ENCODE assay signal across 8 cellular contexts in the genomic region with DNA sequence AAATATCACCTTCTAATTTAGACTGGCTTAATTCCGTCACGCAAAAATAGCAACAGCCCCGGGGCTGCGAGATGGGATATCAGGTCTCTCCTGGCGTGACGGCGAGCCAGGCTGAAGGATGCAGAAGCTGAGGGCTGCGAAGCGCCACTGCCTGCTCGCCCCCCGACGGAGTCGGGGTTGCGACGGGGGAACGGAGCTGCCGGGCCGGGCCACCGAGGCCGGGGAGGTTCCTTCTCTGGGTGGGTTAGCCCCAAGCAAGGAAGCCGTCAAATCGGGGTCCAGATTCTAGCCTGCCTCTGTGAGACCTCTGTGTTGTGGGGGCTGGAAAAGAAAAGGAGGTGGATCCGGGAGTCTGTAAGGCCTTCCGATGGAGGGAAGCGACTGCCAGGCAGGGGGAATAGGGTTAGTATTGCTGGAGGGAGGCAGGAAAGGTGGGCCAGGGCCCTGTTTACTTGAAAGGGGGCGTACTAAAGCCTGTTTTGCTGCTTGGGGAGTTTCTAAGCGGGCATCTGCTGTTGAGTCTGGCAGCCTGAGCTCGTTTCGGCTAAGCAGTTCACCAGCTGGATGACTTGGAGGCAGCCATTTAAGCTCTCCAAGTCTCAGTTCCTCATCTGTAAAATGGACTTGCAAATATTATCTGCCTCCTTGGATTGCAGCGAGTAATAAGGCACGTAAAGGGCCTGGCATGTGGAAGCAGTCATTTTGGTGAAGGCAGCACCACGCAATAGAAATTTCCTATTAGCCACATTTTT. TPM values are rescaled to one million over a fixed set of nuclear protein-coding genes. Genes with fewer than 3 reads are reported as not detected.
A peak's percentile ranks its signal among the peaks of the same experiment; 100 is the strongest.
DNase-seq lines count a peak whose midpoint lies in the region; ATAC-seq, FAIRE-seq and TF ChIP-seq lines count a peak whose summit lies in the region.

No MANE protein-coding gene starts in this region.

- 0 out of 2 replicates have a peak overlapping the region, but pooled peaks have one; percentile 38 for H2AFZ ChIP-seq in OCI-LY1 (ENCODE audit: low read length)
- H2AFZ ChIP-seq in HepG2 (ENCODE audit: low read length), result peak overlapping the region; percentile 59

- POLR2A ChIA-PET in HepG2 (lab: Yijun Ruan, JAX), result interaction anchor here (2.3 kb wide), 1 partner anchor 44 kb away, joined by 15 read pairs; a partner anchor contains a TSS

- in situ Hi-C loops in HepG2 (cut with HindIII; ENCODE audit: extremely low pct_ligation_motif_present, low pct_unique_long_range_greater_than_20kb), result no loop called here

- peaks cover 12% of the 10 kb centered on the region for H3K36me3 Mint-ChIP-seq in Calu3 (ENCODE audit: insufficient read depth, unreplicated experiment)
- H3K36me3 Mint-ChIP-seq in central memory CD8-positive, alpha-beta T cell (ENCODE audit: insufficient read depth), result peaks cover 8% of the 10 kb centered on the region

- intact Hi-C loops in Calu3 (cut with micrococcal nuclease; ENCODE audit: unreplicated experiment), result loop anchor here (5.0 kb wide), 1 partner anchor 185 kb away; no protein-coding TSS in a partner anchor
- intact Hi-C loops in HepG2 (cut with micrococcal nuclease; ENCODE audit: unreplicated experiment), result loop anchor here (1.0 kb wide), 2 partner anchors 43 to 187 kb away; no protein-coding TSS in a partner anchor

- no peaks in the 10 kb centered on the region for H3K27me3 ChIP-seq in OCI-LY1 (ENCODE audit: insufficient read depth, low read length)
- peaks cover 2 to 25% of the 10 kb centered on the region in 2 experiments; a peak in 4 of 5 replicates for H3K27me3 ChIP-seq in HepG2 (ENCODE audit: control insufficient read depth in 1 of 2, insufficient read depth in 2 of 2, low read length in 2 of 2)

- peak overlapping the region; percentile 88 for H3K27ac ChIP-seq in OCI-LY1 (ENCODE audit: low read depth, low read length, poor library complexity, severe bottlenecking)
- no peak overlapping the region for H3K27ac ChIP-seq in HepG2 (ENCODE audit: extremely low read length, insufficient read depth, low read length)

- H3K4me2 ChIP-seq in OCI-LY1 (ENCODE audit: low read length) (peak overlapping the region; percentile 77), HepG2 (ENCODE audit: low read depth, low read length) (peak overlapping the region; percentile 93)

- CTCF ChIA-PET in Calu3 (lab: Charles Lee), result no interaction called here
- CTCF ChIA-PET in HepG2 (lab: Yijun Ruan, JAX; ENCODE audit: low intra/inter-chr PET ratio, low total read pairs), result interaction anchor here (1.5 kb wide), 1 partner anchor 188 kb away, joined by 17 read pairs; no protein-coding TSS in a partner anchor

- TF ChIP-seq POLR2A in HepG2 (IDR thresholded peaks at IDR 0.05; ENCODE audit: insufficient read depth in 1 of 2, low read depth in 2 of 2, low read length in 2 of 2), result no peak

- no peaks in the 10 kb centered on the region for H3K36me3 ChIP-seq in OCI-LY1 (ENCODE audit: insufficient read depth, low read length)
- no peaks in the 10 kb centered on the region for H3K36me3 ChIP-seq in HepG2 (replicated peaks in 1 of 2; ENCODE audit: control insufficient read depth in 1 of 2, insufficient read depth in 2 of 2, low read length in 2 of 2)

- no peak for TF ChIP-seq CTCF in Calu3 (IDR thresholded peaks at IDR 0.05; ENCODE audit: unreplicated experiment)
- no peak for TF ChIP-seq CTCF in OCI-LY1 (IDR thresholded peaks at IDR 0.05; ENCODE audit: low read length)
- TF ChIP-seq CTCF in HepG2 (CRISPR knock-in tag; IDR thresholded peaks at IDR 0.05), result no peak

- TF ChIP-seq RAD21 in HepG2 (CRISPR knock-in tag; IDR thresholded peaks at IDR 0.05), result no peak

- peak; percentile 37 for ATAC-seq in GM18909 (IDR thresholded peaks at IDR 0.05; ENCODE audit: poor library complexity, unreplicated experiment)
- ATAC-seq in HG03095 (IDR thresholded peaks at IDR 0.05; ENCODE audit: unreplicated experiment), result peak; percentile 30
- ATAC-seq in central memory CD8-positive, alpha-beta T cell (replicated peaks; ENCODE audit: extremely low read depth, poor library complexity, severe bottlenecking), result no peak
- peak; percentile 8; the same call in 2 of the 3 replicates for ATAC-seq in HepG2

- DNase-seq in Calu3 (peak; percentile 13), HepG2 (ENCODE audit: low spot score) (no peak), superior temporal gyrus (ENCODE audit: extremely low spot score) (peak; percentile 53), globus pallidus (ENCODE audit: low spot score) (no peak)
- DNase-seq in central memory CD8-positive, alpha-beta T cell (ENCODE audit: low spot score in 2 of 2), result no peak

- no peaks in the 10 kb centered on the region for H3K4me1 Mint-ChIP-seq in Calu3 (ENCODE audit: low read depth, unreplicated experiment)
- H3K4me1 Mint-ChIP-seq in central memory CD8-positive, alpha-beta T cell, result peaks cover 18% of the 10 kb centered on the region

- H3K4me1 ChIP-seq in OCI-LY1 (ENCODE audit: insufficient read depth, low read length, severe bottlenecking) (peaks cover 19% of the 10 kb centered on the region), HepG2 (ENCODE audit: insufficient read depth, low read length) (peaks cover 14% of the 10 kb centered on the region; the same call in 1 of the 2 replicates)

- H4K20me1 ChIP-seq in OCI-LY1 (ENCODE audit: insufficient read depth, low read length) (no peaks in the 10 kb centered on the region), HepG2 (ENCODE audit: insufficient read depth, low read length) (no peaks in the 10 kb centered on the region)

- no peaks in the 10 kb centered on the region for H3K9me3 Mint-ChIP-seq in Calu3 (ENCODE audit: low read depth, unreplicated experiment)
- no peaks in the 10 kb centered on the region for H3K9me3 Mint-ChIP-seq in central memory CD8-positive, alpha-beta T cell

- H3K9me3 ChIP-seq in OCI-LY1 (ENCODE audit: low read length), result no peaks in the 10 kb centered on the region
- H3K9me3 ChIP-seq in HepG2 (ENCODE audit: low read length), result no peaks in the 10 kb centered on the region

- no peak overlapping the region for H3K27ac Mint-ChIP-seq in Calu3 (ENCODE audit: unreplicated experiment)
- peak overlapping the region; percentile 91 for H3K27ac Mint-ChIP-seq in central memory CD8-positive, alpha-beta T cell (ENCODE audit: low read depth)

- FAIRE-seq in HepG2 (lab: Jason Lieb, UNC), result no peak

- no peaks in the 10 kb centered on the region for H3K79me2 ChIP-seq in OCI-LY1 (ENCODE audit: insufficient read depth, low read length)
- H3K79me2 ChIP-seq in HepG2 (ENCODE audit: insufficient read depth, low read length), result no peaks in the 10 kb centered on the region

- H3K4me3 Mint-ChIP-seq in Calu3 (ENCODE audit: low read depth, unreplicated experiment), result peak overlapping the region; percentile 69
- peak overlapping the region; percentile 79 for H3K4me3 Mint-ChIP-seq in central memory CD8-positive, alpha-beta T cell

- BruUV-seq in Calu3 (replicated peaks; lab: Mats Ljungman, UMichigan) (no TSS peak), HepG2 (replicated peaks; lab: Mats Ljungman, UMichigan) (TSS peak; percentile 67)

- TF ChIP-seq EP300 in HepG2 (IDR thresholded peaks at IDR 0.05; ENCODE audit: low read depth in 2 of 2, low read length in 2 of 2), result no peak
- TF ChIP-seq EP300 in HepG2 (CRISPR knock-in tag; IDR thresholded peaks at IDR 0.05; ENCODE audit: borderline replicate concordance), result no peak

- H3K4me3 ChIP-seq in OCI-LY1 (ENCODE audit: low read depth, low read length, poor library complexity, severe bottlenecking) (peak overlapping the region; percentile 65), HepG2 (replicated peaks in 1 of 3; ENCODE audit: insufficient read depth in 1 of 3, low read depth in 2 of 3, low read length in 3 of 3) (peak overlapping the region; percentile 65 to 80 (median 78))

- 7% methylated on average over 25 of the region's 32 CpGs for WGBS in HepG2 (ENCODE audit: low lambda C conversion rate)

- no peaks in the 10 kb centered on the region for H3F3A ChIP-seq in OCI-LY1 (ENCODE audit: insufficient read depth, low read length)

- peak overlapping the region; percentile 74 for H3K9ac ChIP-seq in OCI-LY1 (ENCODE audit: low read length)
- peak overlapping the region; percentile 73 for H3K9ac ChIP-seq in HepG2 (ENCODE audit: insufficient read depth, low read depth, low read length)

- H3K9me2 ChIP-seq in OCI-LY1 (ENCODE audit: low read depth, low read length), result no peaks in the 10 kb centered on the region

- no peaks in the 10 kb centered on the region for H3K27me3 Mint-ChIP-seq in Calu3 (ENCODE audit: unreplicated experiment)
- no peaks in the 10 kb centered on the region for H3K27me3 Mint-ChIP-seq in central memory CD8-positive, alpha-beta T cell

RNA-seq across cellular contexts. Expression of a gene that starts 43.8 kb away (rescaled TPM):
- total RNA-seq in Calu3 (2022) (not detected in 2 replicates), HepG2 (2016; rRNA removed; fragmentation: Illumina TruSeq; extraction: Trizol) (not detected in 2 replicates)
- total RNA-seq in HepG2 (2016; cell fraction: cytosol; rRNA removed; fragmentation: Illumina TruSeq; extraction: Trizol; ENCODE audit: low read depth), result not detected in 2 replicates
- total RNA-seq in HepG2 (2016; cell fraction: insoluble cytoplasmic fraction; rRNA removed; fragmentation: Illumina TruSeq; extraction: Trizol), result not detected in 2 replicates
- total RNA-seq in HepG2 (2016; cell fraction: membrane; rRNA removed; fragmentation: Illumina TruSeq; extraction: Trizol), result not detected in 2 replicates
- not detected in 2 replicates for total RNA-seq in HepG2 (2016; cell fraction: nucleus; rRNA removed; fragmentation: Illumina TruSeq; extraction: Trizol)
- polyA plus RNA-seq in HepG2 (2011; rRNA removed), result not detected in 2 replicates
- not detected in 2 replicates for polyA plus RNA-seq in HepG2 (2011; cell fraction: cytosol; rRNA removed)
- not detected in 2 replicates for polyA plus RNA-seq in HepG2 (2011; cell fraction: nucleus; rRNA removed)
- polyA plus RNA-seq in HepG2 (2012), result not detected in 2 replicates
- polyA plus RNA-seq in HepG2 (2016; cell fraction: cytosol; fragmentation: Illumina TruSeq; extraction: Trizol; ENCODE audit: low read depth), result not detected in 2 replicates
- polyA plus RNA-seq in HepG2 (2016; cell fraction: insoluble cytoplasmic fraction; fragmentation: Illumina TruSeq; extraction: Trizol; ENCODE audit: low read depth), result not detected in 2 replicates
- not detected in 2 replicates for polyA plus RNA-seq in HepG2 (2016; cell fraction: membrane; fragmentation: Illumina TruSeq; extraction: Trizol; ENCODE audit: low read depth)
- not detected in 2 replicates for polyA plus RNA-seq in HepG2 (2016; cell fraction: nucleus; fragmentation: Illumina TruSeq; extraction: Trizol; ENCODE audit: insufficient read depth, low read depth)
- 5.5 TPM in 1 of 2 replicates, not detected in the other for polyA minus RNA-seq in HepG2 (2011; rRNA and poly(A)+ RNA removed; ENCODE audit: low replicate concordance)
- polyA minus RNA-seq in HepG2 (2011; cell fraction: cytosol; rRNA and poly(A)+ RNA removed), result not detected in 2 replicates
- not detected in 2 replicates for polyA minus RNA-seq in HepG2 (2011; cell fraction: nucleus; rRNA and poly(A)+ RNA removed)

RNA-seq across cellular contexts. Expression of a gene that starts 44.3 kb away (rescaled TPM):
- total RNA-seq in Calu3 (2022) (15.7 and 21.4 TPM in 2 replicates), HepG2 (2016; rRNA removed; fragmentation: Illumina TruSeq; extraction: Trizol) (42.3 and 44.2 TPM in 2 replicates)
- 35.3 and 37.2 TPM in 2 replicates for total RNA-seq in HepG2 (2016; cell fraction: cytosol; rRNA removed; fragmentation: Illumina TruSeq; extraction: Trizol; ENCODE audit: low read depth)
- total RNA-seq in HepG2 (2016; cell fraction: insoluble cytoplasmic fraction; rRNA removed; fragmentation: Illumina TruSeq; extraction: Trizol), result 42.9 and 46.8 TPM in 2 replicates
- 43.0 and 44.0 TPM in 2 replicates for total RNA-seq in HepG2 (2016; cell fraction: membrane; rRNA removed; fragmentation: Illumina TruSeq; extraction: Trizol)
- 41.8 TPM in 2 replicates for total RNA-seq in HepG2 (2016; cell fraction: nucleus; rRNA removed; fragmentation: Illumina TruSeq; extraction: Trizol)
- 16.6 and 17.8 TPM in 2 replicates for polyA plus RNA-seq in HepG2 (2011; rRNA removed)
- polyA plus RNA-seq in HepG2 (2011; cell fraction: cytosol; rRNA removed), result 8.6 and 14.5 TPM in 2 replicates
- 8.2 and 8.9 TPM in 2 replicates for polyA plus RNA-seq in HepG2 (2011; cell fraction: nucleus; rRNA removed)
- 17.2 and 19.3 TPM in 2 replicates for polyA plus RNA-seq in HepG2 (2012)
- 3.5 and 3.9 TPM in 2 replicates for polyA plus RNA-seq in HepG2 (2016; cell fraction: cytosol; fragmentation: Illumina TruSeq; extraction: Trizol; ENCODE audit: low read depth)
- 20.6 and 27.9 TPM in 2 replicates for polyA plus RNA-seq in HepG2 (2016; cell fraction: insoluble cytoplasmic fraction; fragmentation: Illumina TruSeq; extraction: Trizol; ENCODE audit: low read depth)
- polyA plus RNA-seq in HepG2 (2016; cell fraction: membrane; fragmentation: Illumina TruSeq; extraction: Trizol; ENCODE audit: low read depth), result 10.9 and 13.0 TPM in 2 replicates
- polyA plus RNA-seq in HepG2 (2016; cell fraction: nucleus; fragmentation: Illumina TruSeq; extraction: Trizol; ENCODE audit: insufficient read depth, low read depth), result 26.2 and 30.7 TPM in 2 replicates
- polyA minus RNA-seq in HepG2 (2011; rRNA and poly(A)+ RNA removed; ENCODE audit: low replicate concordance), result 23.2 and 28.6 TPM in 2 replicates
- polyA minus RNA-seq in HepG2 (2011; cell fraction: cytosol; rRNA and poly(A)+ RNA removed), result 17.6 and 25.8 TPM in 2 replicates
- 38.2 and 38.5 TPM in 2 replicates for polyA minus RNA-seq in HepG2 (2011; cell fraction: nucleus; rRNA and poly(A)+ RNA removed)

RNA-seq across cellular contexts. Expression of a gene that starts 57.8 kb away (rescaled TPM):
- total RNA-seq in Calu3 (2022) (not detected in 2 replicates), HepG2 (2016; rRNA removed; fragmentation: Illumina TruSeq; extraction: Trizol) (not detected in 2 replicates)
- total RNA-seq in HepG2 (2016; cell fraction: cytosol; rRNA removed; fragmentation: Illumina TruSeq; extraction: Trizol; ENCODE audit: low read depth), result not detected in 2 replicates
- total RNA-seq in HepG2 (2016; cell fraction: insoluble cytoplasmic fraction; rRNA removed; fragmentation: Illumina TruSeq; extraction: Trizol), result not detected in 2 replicates
- total RNA-seq in HepG2 (2016; cell fraction: membrane; rRNA removed; fragmentation: Illumina TruSeq; extraction: Trizol), result not detected in 2 replicates
- not detected in 2 replicates for total RNA-seq in HepG2 (2016; cell fraction: nucleus; rRNA removed; fragmentation: Illumina TruSeq; extraction: Trizol)
- polyA plus RNA-seq in HepG2 (2011; rRNA removed), result not detected in 2 replicates
- not detected in 2 replicates for polyA plus RNA-seq in HepG2 (2011; cell fraction: cytosol; rRNA removed)
- not detected in 2 replicates for polyA plus RNA-seq in HepG2 (2011; cell fraction: nucleus; rRNA removed)
- not detected in 2 replicates for polyA plus RNA-seq in HepG2 (2012)
- not detected in 2 replicates for polyA plus RNA-seq in HepG2 (2016; cell fraction: cytosol; fragmentation: Illumina TruSeq; extraction: Trizol; ENCODE audit: low read depth)
- polyA plus RNA-seq in HepG2 (2016; cell fraction: insoluble cytoplasmic fraction; fragmentation: Illumina TruSeq; extraction: Trizol; ENCODE audit: low read depth), result not detected in 2 replicates
- not detected in 2 replicates for polyA plus RNA-seq in HepG2 (2016; cell fraction: membrane; fragmentation: Illumina TruSeq; extraction: Trizol; ENCODE audit: low read depth)
- polyA plus RNA-seq in HepG2 (2016; cell fraction: nucleus; fragmentation: Illumina TruSeq; extraction: Trizol; ENCODE audit: insufficient read depth, low read depth), result not detected in 2 replicates
- polyA minus RNA-seq in HepG2 (2011; rRNA and poly(A)+ RNA removed; ENCODE audit: low replicate concordance), result not detected in 2 replicates
- polyA minus RNA-seq in HepG2 (2011; cell fraction: cytosol; rRNA and poly(A)+ RNA removed), result not detected in 2 replicates
- polyA minus RNA-seq in HepG2 (2011; cell fraction: nucleus; rRNA and poly(A)+ RNA removed), result not detected in 2 replicates

Comparison
In these comparisons a context has a peak if more than half of its experiments do, and no peak if none do; other contexts are left out.
1. DNase-seq: peak in Calu3 (single experiment) and superior temporal gyrus (single experiment); none in central memory CD8-positive, alpha-beta T cell (0 of 2), HepG2 (single experiment) and globus pallidus (single experiment).